In the genomic region with DNA sequence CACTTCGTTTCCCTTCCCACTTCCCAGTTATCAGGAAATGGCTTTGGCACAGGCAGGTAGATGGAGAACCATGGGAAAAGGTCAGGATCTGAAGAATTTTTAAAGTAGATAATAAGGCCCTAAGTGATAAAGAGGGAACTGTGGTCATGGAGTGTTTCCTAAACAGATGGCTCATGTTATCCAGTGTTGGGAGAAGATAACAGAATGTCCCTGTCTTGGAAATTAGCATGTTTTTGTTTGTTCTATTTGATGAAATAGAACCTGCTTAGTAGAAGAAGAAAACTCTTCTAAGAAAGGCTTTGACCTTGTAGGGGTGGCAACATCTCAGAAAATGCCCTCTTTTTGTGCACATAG, we compare ENCODE assay signal across 37 cellular contexts. TPM values are rescaled to one million over a fixed set of nuclear protein-coding genes. Genes with fewer than 3 reads are reported as not detected.
"Had no signal": no experiment of that assay in that cellular context is flagged by ENCODE, and none has a peak within 500 bp of the region (broad histone marks: within the 10 kb centered on the region; RNA-seq: fewer than 3 reads in every experiment).

No MANE protein-coding gene starts in this region.

- DNase-seq: Karpas-422, Kasumi-1, MG63, MM.1S, MV-4-11, NCI-H1048, NCI-H1092, NCI-H1092 treated with DMSO at 0.1 percent for 48 hours, NCI-H1105, NCI-H1105 treated with DMSO at 0.1 percent for 48 hours, NCI-H1417, NCI-H1417 treated with DMSO at 0.1 percent for 48 hours, NCI-H1436, NCI-H1436 treated with DMSO at 0.1 percent for 48 hours, NCI-H146, NCI-H1694, NCI-H1694 treated with DMSO at 0.1 percent for 48 hours, NCI-H187, NCI-H187 treated with DMSO at 0.1 percent for 48 hours, NCI-H1930, NCI-H2029, NCI-H2029 treated with DMSO at 0.1 percent for 48 hours, NCI-H2081, NCI-H2081 treated with DMSO at 0.1 percent for 48 hours, NCI-H2107, NCI-H2171, NCI-H2171 treated with DMSO at 0.1 percent for 48 hours, NCI-H2227 treated with DMSO at 0.1 percent for 48 hours, NCI-H226, NCI-H345, NCI-H446, NCI-H446 treated with DMSO at 0.1 percent for 48 hours, NCI-H510A had no signal

RNA-seq across cellular contexts. Expression of a gene that starts 8.8 kb away (rescaled TPM):
- total RNA-seq: LHCN-M2, M059J, MCF 10A, NCI-H460 had no signal
